In genomic region chr6:117389227-117390057, GRCh38 we compare ENCODE assay signal across 1 cellular context.
TF ChIP-seq lines count a peak whose summit lies in the region.

No MANE protein-coding gene starts in this region.

TF ChIP-seq in HepG2, 621 proteins besides CTCF, POLR2A, EP300 and RAD21 (continued from another document):
- TF ChIP-seq SOX5 (CRISPR knock-in tag; IDR thresholded peaks at IDR 0.05; ENCODE audit: borderline replicate concordance) (peak; percentile 89), ZNF614 (CRISPR knock-in tag; IDR thresholded peaks at IDR 0.05; ENCODE audit: borderline replicate concordance) (peak; percentile 55; the same call in 1 of the 2 replicates), SMC3 (IDR thresholded peaks at IDR 0.05; ENCODE audit: low read length) (peak; percentile 48; the same call in 1 of the 2 replicates), SMARCE1 (IDR thresholded peaks at IDR 0.05; ENCODE audit: borderline replicate concordance) (peak; percentile 41; the same call in 1 of the 2 replicates), ZBTB26 (CRISPR knock-in tag; IDR thresholded peaks at IDR 0.05; ENCODE audit: borderline replicate concordance) (no peak), TCF7 (IDR thresholded peaks at IDR 0.05; ENCODE audit: low read depth) (peak; percentile 43; the same call in 1 of the 2 replicates), ZBTB38 (CRISPR knock-in tag; IDR thresholded peaks at IDR 0.05) (no peak), MEIS1 (CRISPR knock-in tag; IDR thresholded peaks at IDR 0.05; ENCODE audit: borderline replicate concordance) (0 out of 2 replicates have a peak, but pooled peaks have one; percentile 9), NR3C1 (CRISPR knock-in tag; IDR thresholded peaks at IDR 0.05) (no peak), ZGPAT (CRISPR knock-in tag; IDR thresholded peaks at IDR 0.05) (0 out of 2 replicates have a peak, but pooled peaks have one; percentile 53), EHMT2 (IDR thresholded peaks at IDR 0.05; ENCODE audit: borderline replicate concordance, low read depth, low read length) (peak; percentile 22; the same call in 1 of the 2 replicates), DNMT3B (CRISPR knock-in tag; conservative IDR thresholded peaks at IDR 0.05) (no peak), ZNF644 (CRISPR knock-in tag; IDR thresholded peaks at IDR 0.05; ENCODE audit: low read depth) (peak; percentile 70), MIXL1 (CRISPR knock-in tag; IDR thresholded peaks at IDR 0.05) (0 out of 2 replicates have a peak, but pooled peaks have one; percentile 31), CEBPG (CRISPR knock-in tag; IDR thresholded peaks at IDR 0.05) (peak; percentile 98), YEATS4 (CRISPR knock-in tag; IDR thresholded peaks at IDR 0.05; ENCODE audit: borderline replicate concordance) (no peak), FOXP1 (IDR thresholded peaks at IDR 0.05) (no peak), FOXP1 (CRISPR knock-in tag; IDR thresholded peaks at IDR 0.05) (peak; percentile 42; the same call in 1 of the 2 replicates), ZNF496 (CRISPR knock-in tag; IDR thresholded peaks at IDR 0.05; ENCODE audit: insufficient replicate concordance) (no peak)
